In genomic region chr7:131052285-131052942, GRCh38 we compare ENCODE assay signal across 20 cellular contexts.
DNase-seq lines count a peak whose midpoint lies in the region; ATAC-seq and TF ChIP-seq lines count a peak whose summit lies in the region.
"Had no signal": no experiment of that assay in that cellular context is flagged by ENCODE, and none has a peak within 500 bp of the region (broad histone marks: within the 10 kb centered on the region; RNA-seq: fewer than 3 reads in every experiment).

No MANE protein-coding gene starts in this region.

- H3K4me1 Mint-ChIP-seq in naive thymus-derived CD4-positive, alpha-beta T cell: peaks cover 62 to 90% (median 79%) of the 10 kb centered on the region in 7 donors

- POLR2A ChIA-PET in naive thymus-derived CD4-positive, alpha-beta T cell (lab: Charles Lee): no interaction called here

- TF ChIP-seq CTCF in C4-2B (conservative IDR thresholded peaks at IDR 0.05): no peak

- CTCF ChIA-PET in naive thymus-derived CD4-positive, alpha-beta T cell (lab: Charles Lee): interaction anchor here (1.9 kb wide), 1 partner anchor 12 kb away, joined by 5 read pairs; no protein-coding TSS in a partner anchor

- no peaks in the 10 kb centered on the region for H3K27me3 Mint-ChIP-seq in naive thymus-derived CD4-positive, alpha-beta T cell

- no peaks in the 10 kb centered on the region for H3K27me3 ChIP-seq in naive thymus-derived CD4-positive, alpha-beta T cell (ENCODE audit: control insufficient read depth in 2 of 2, insufficient read depth in 2 of 2, low read length in 2 of 2)
- H3K27me3 ChIP-seq: esophagus squamous epithelium had no signal

- peak overlapping the region; percentile 21 for H3K27ac ChIP-seq in C4-2B
- no peak overlapping the region for H3K27ac ChIP-seq in naive thymus-derived CD4-positive, alpha-beta T cell (ENCODE audit: low read depth, low read length)
- H3K27ac ChIP-seq: A549, esophagus squamous epithelium had no signal

- no peaks in the 10 kb centered on the region for H3K9me3 Mint-ChIP-seq in naive thymus-derived CD4-positive, alpha-beta T cell
- H3K9me3 Mint-ChIP-seq: immature natural killer cell had no signal

- H3K27ac Mint-ChIP-seq in naive thymus-derived CD4-positive, alpha-beta T cell: peak overlapping the region in 7 of 9 donors; percentile 17 to 72 (median 29)
- H3K27ac Mint-ChIP-seq: immature natural killer cell had no signal

- H3K36me3 ChIP-seq in naive thymus-derived CD4-positive, alpha-beta T cell (ENCODE audit: control insufficient read depth in 2 of 3, insufficient read depth in 3 of 3, low read length in 3 of 3): no peaks in the 10 kb centered on the region

- DNase-seq in NCI-H2107 treated with DMSO at 0.1 percent for 48 hours (lab: John Stamatoyannopoulos, UW; ENCODE audit: unreplicated experiment): peak; percentile 27
- no peak for DNase-seq in NCI-H2107 (lab: John Stamatoyannopoulos, UW)
- DNase-seq in NCI-H69 (lab: John Stamatoyannopoulos, UW): peak; percentile 46
- DNase-seq in naive thymus-derived CD4-positive, alpha-beta T cell: no peak
- no peak for DNase-seq in NCI-H2196 treated with DMSO at 0.1 percent for 48 hours (lab: John Stamatoyannopoulos, UW; ENCODE audit: unreplicated experiment)
- DNase-seq in HPDE6-E6E7 (ENCODE audit: extremely low spot score): no peak
- no peak for DNase-seq in NCI-H524 treated with DMSO at 0.1 percent for 48 hours (lab: John Stamatoyannopoulos, UW)
- DNase-seq: activated T-cell treated with anti-CD3 and anti-CD28 coated beads, Interleukin-2, amount 50 U/mL, for 48 hours; amygdala; central memory CD4-positive, alpha-beta T cell; esophagus squamous epithelium; immature natural killer cell; NCI-H1930; NCI-H774; stimulated activated naive CD4-positive, alpha-beta T cell; SW 1271; trophoblast cell had no signal

- H3K4me3 ChIP-seq in naive thymus-derived CD4-positive, alpha-beta T cell (ENCODE audit: low read length): no peak overlapping the region
- H3K4me3 ChIP-seq: A549, esophagus squamous epithelium, lung had no signal

- peak overlapping the region in 6 of 10 donors; percentile 1 to 40 (median 21) for H3K4me3 Mint-ChIP-seq in naive thymus-derived CD4-positive, alpha-beta T cell
- H3K4me3 Mint-ChIP-seq: immature natural killer cell had no signal

- H3K4me1 ChIP-seq in naive thymus-derived CD4-positive, alpha-beta T cell (ENCODE audit: control insufficient read depth in 2 of 2, insufficient read depth in 2 of 2, low read length in 2 of 2): peaks cover 72% of the 10 kb centered on the region in 2 donors

- ATAC-seq in naive thymus-derived CD4-positive, alpha-beta T cell: no peak
- ATAC-seq: A549 had no signal

- intact Hi-C loops in naive thymus-derived CD4-positive, alpha-beta T cell (cut with micrococcal nuclease): no loop called here

- peaks cover 7 to 39% (median 29%) of the 10 kb centered on the region in 5 donors for H3K36me3 Mint-ChIP-seq in naive thymus-derived CD4-positive, alpha-beta T cell

- no peaks in the 10 kb centered on the region for H3K9me3 ChIP-seq in naive thymus-derived CD4-positive, alpha-beta T cell (ENCODE audit: control insufficient read depth in 2 of 3, low read length in 3 of 3)
- H3K9me3 ChIP-seq: A549, esophagus squamous epithelium had no signal

Comparison
In these comparisons a context has a peak if more than half of its experiments do, and no peak if none do; other contexts are left out.
1. DNase-seq: peak in NCI-H2107 treated with DMSO at 0.1 percent for 48 hours (single experiment) and NCI-H69 (single experiment); none in NCI-H2107 (single experiment), naive thymus-derived CD4-positive, alpha-beta T cell (0 of 9), NCI-H2196 treated with DMSO at 0.1 percent for 48 hours (single experiment), HPDE6-E6E7 (single experiment) and NCI-H524 treated with DMSO at 0.1 percent for 48 hours (single experiment).